ENCODE assay signal across 28 cellular contexts in the genomic region with DNA sequence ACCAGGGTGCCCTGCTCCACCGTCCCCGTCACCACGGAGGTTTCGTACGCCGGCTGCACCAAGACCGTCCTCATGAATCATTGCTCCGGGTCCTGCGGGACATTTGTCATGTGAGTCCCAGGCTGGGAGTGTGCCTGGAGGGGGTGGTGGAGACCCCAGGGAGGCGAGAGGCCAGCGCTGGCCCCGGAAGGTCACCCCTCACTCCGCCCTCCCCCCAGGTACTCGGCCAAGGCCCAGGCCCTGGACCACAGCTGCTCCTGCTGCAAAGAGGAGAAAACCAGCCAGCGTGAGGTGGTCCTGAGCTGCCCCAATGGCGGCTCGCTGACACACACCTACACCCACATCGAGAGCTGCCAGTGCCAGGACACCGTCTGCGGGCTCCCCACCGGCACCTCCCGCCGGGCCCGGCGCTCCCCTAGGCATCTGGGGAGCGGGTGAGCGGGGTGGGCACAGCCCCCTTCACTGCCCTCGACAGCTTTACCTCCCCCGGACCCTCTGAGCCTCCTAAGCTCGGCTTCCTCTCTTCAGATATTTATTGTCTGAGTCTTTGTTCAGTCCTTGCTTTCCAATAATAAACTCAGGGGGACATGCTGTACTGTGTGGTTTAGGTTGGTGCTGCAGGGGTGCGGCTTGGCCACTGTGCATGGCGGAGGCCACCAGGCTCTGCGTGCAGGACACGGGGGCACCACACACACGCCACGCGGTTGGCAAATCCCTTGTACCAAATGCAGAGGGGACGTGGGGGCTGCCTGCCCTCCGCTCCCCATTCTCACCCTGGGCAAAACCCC. TPM values are rescaled to one million over a fixed set of nuclear protein-coding genes. Genes with fewer than 3 reads are reported as not detected.
DNase-seq lines count a peak whose midpoint lies in the region; ATAC-seq and TF ChIP-seq lines count a peak whose summit lies in the region.
"Had no signal": no experiment of that assay in that cellular context is flagged by ENCODE, and none has a peak within 500 bp of the region (broad histone marks: within the 10 kb centered on the region; RNA-seq: fewer than 3 reads in every experiment).

No MANE protein-coding gene starts in this region.

- H3K9me3 Mint-ChIP-seq in chondrocyte (ENCODE audit: low read depth) (no peaks in the 10 kb centered on the region), nephron progenitor cell (peaks cover 8% of the 10 kb centered on the region)
- H3K9me3 Mint-ChIP-seq: IgD-negative memory B cell had no signal

- H3K36me3 ChIP-seq in right atrium auricular region: no peaks in the 10 kb centered on the region
- no peaks in the 10 kb centered on the region for H3K36me3 ChIP-seq in spleen

- H3K4me1 Mint-ChIP-seq in chondrocyte (ENCODE audit: low read depth) (no peaks in the 10 kb centered on the region), nephron progenitor cell (peaks cover 7% of the 10 kb centered on the region)

- H3K27me3 Mint-ChIP-seq in chondrocyte (ENCODE audit: low read depth): peaks cover 11% of the 10 kb centered on the region
- H3K27me3 Mint-ChIP-seq in nephron progenitor cell (ENCODE audit: low read depth, poor library complexity): peaks cover 8% of the 10 kb centered on the region
- H3K27me3 Mint-ChIP-seq: IgD-negative memory B cell had no signal

- intact Hi-C loops in Right ventricle myocardium superior (cut with DNase I): no loop called here
- intact Hi-C loops in spleen (cut with DNase I; ENCODE audit: low total_unique reads): no loop called here

- H3K27ac ChIP-seq in right atrium auricular region (no peak overlapping the region), spleen (no peak overlapping the region)
- H3K27ac ChIP-seq: C4-2B had no signal

- DNase-seq in Right ventricle myocardium superior (peak; percentile 39), right atrium auricular region (ENCODE audit: low spot score) (no peak), chondrocyte (ENCODE audit: low spot score) (peak; percentile 66), nephron progenitor cell (peak; percentile 1), spleen (peak; percentile 59), T-helper 2 cell (no peak), NCI-H524 treated with DMSO at 0.1 percent for 48 hours (lab: John Stamatoyannopoulos, UW) (no peak)
- DNase-seq in activated CD4-positive, alpha-beta T cell treated with anti-CD3 and anti-CD28 coated beads for 1 hour: no peak
- DNase-seq: 8988T, AML-193, DMS53, GDM1, GOT3, HCEC 1CT, Karpas-422, MV-4-11, NCI-H1105 treated with DMSO at 0.1 percent for 48 hours, NCI-H2081, NCI-H2171, NCI-H345, NCI-H526, OCI-M1, SIG-M5 had no signal

- no peaks in the 10 kb centered on the region for H3K36me3 Mint-ChIP-seq in chondrocyte (ENCODE audit: low read depth)
- no peaks in the 10 kb centered on the region for H3K36me3 Mint-ChIP-seq in nephron progenitor cell (ENCODE audit: low read depth)
- H3K36me3 Mint-ChIP-seq: IgD-negative memory B cell had no signal

- WGBS in spleen, 5 donors: 84 to 90% (median 86%) methylated on average over 30 to 39 of the region's 39 CpGs

- no peak for TF ChIP-seq CTCF in right atrium auricular region (IDR thresholded peaks at IDR 0.05)
- TF ChIP-seq CTCF in chondrocyte (IDR thresholded peaks at IDR 0.05): no peak
- TF ChIP-seq CTCF in nephron progenitor cell (IDR thresholded peaks at IDR 0.05): no peak
- no peak for TF ChIP-seq CTCF in spleen (IDR thresholded peaks at IDR 0.05 in 8 of 11, conservative IDR thresholded peaks at IDR 0.05 in 3 of 11)

- no peak overlapping the region for H3K27ac Mint-ChIP-seq in chondrocyte (ENCODE audit: unreplicated experiment)
- no peak overlapping the region for H3K27ac Mint-ChIP-seq in nephron progenitor cell
- H3K27ac Mint-ChIP-seq: IgD-negative memory B cell had no signal

- H3K9me3 ChIP-seq in right atrium auricular region (no peaks in the 10 kb centered on the region), spleen (no peaks in the 10 kb centered on the region)

- ATAC-seq in Right ventricle myocardium superior (ENCODE audit: poor library complexity): no peak

- no peak overlapping the region for H3K4me3 ChIP-seq in right atrium auricular region
- no peak overlapping the region for H3K4me3 ChIP-seq in spleen

- no peaks in the 10 kb centered on the region for H3K27me3 ChIP-seq in right atrium auricular region
- H3K27me3 ChIP-seq in spleen (replicated peaks in 1 of 7): peaks cover 0 to 36% (median 0%) of the 10 kb centered on the region in 7 donors

- H3K4me3 Mint-ChIP-seq in chondrocyte (ENCODE audit: unreplicated experiment) (no peak overlapping the region), nephron progenitor cell (no peak overlapping the region)
- H3K4me3 Mint-ChIP-seq: IgD-negative memory B cell had no signal

- TF ChIP-seq POLR2A in spleen (IDR thresholded peaks at IDR 0.05): no peak

- H3K4me1 ChIP-seq in right atrium auricular region: no peaks in the 10 kb centered on the region
- peaks cover 0 to 4% (median 0%) of the 10 kb centered on the region in 6 donors for H3K4me1 ChIP-seq in spleen

RNA-seq across cellular contexts. Expression of a gene that starts 35.4 kb away (rescaled TPM):
- not detected for total RNA-seq in Right ventricle myocardium superior
- not detected for total RNA-seq in right atrium auricular region
- not detected in 3 replicates for total RNA-seq in chondrocyte
- under 1 TPM in 2 of 7 donors, not detected in 5; 0.03 to 0.06 TPM for total RNA-seq in spleen
- under 1 TPM in 1 of 3 donors, not detected in 2; 0.03 TPM for polyA plus RNA-seq in spleen
- total RNA-seq: HT1080, M059J, RPMI7951 had no signal
- polyA plus RNA-seq: IgD-negative memory B cell had no signal

RNA-seq across cellular contexts. Expression of a gene that starts 47.6 kb away (rescaled TPM):
- total RNA-seq in Right ventricle myocardium superior: not detected
- not detected for total RNA-seq in right atrium auricular region
- not detected in 3 replicates for total RNA-seq in chondrocyte
- not detected for total RNA-seq in spleen
- under 1 TPM in 2 of 3 donors, not detected in 1; under 0.01 TPM for polyA plus RNA-seq in spleen
- total RNA-seq: HT1080, M059J, RPMI7951 had no signal
- polyA plus RNA-seq: IgD-negative memory B cell had no signal

Comparison
In these comparisons a context has a peak if more than half of its experiments do, and no peak if none do; other contexts are left out.
1. DNase-seq: peak in Right ventricle myocardium superior (single experiment), chondrocyte (single experiment), nephron progenitor cell (single experiment) and spleen (single experiment); none in right atrium auricular region (single experiment), T-helper 2 cell (0 of 5), activated CD4-positive, alpha-beta T cell treated with anti-CD3 and anti-CD28 coated beads for 1 hour (single experiment) and NCI-H524 treated with DMSO at 0.1 percent for 48 hours (single experiment).